17 cellular contexts compared by ENCODE assay signal in genomic region chr9:125732562-125732961, GRCh38. TPM values are rescaled to one million over a fixed set of nuclear protein-coding genes. Genes with fewer than 3 reads are reported as not detected.
A peak's percentile ranks its signal among the peaks of the same experiment; 100 is the strongest.
DNase-seq lines count a peak whose midpoint lies in the region; ATAC-seq and TF ChIP-seq lines count a peak whose summit lies in the region.
"Had no signal": no experiment of that assay in that cellular context is flagged by ENCODE, and none has a peak within 500 bp of the region (broad histone marks: within the 10 kb centered on the region; RNA-seq: fewer than 3 reads in every experiment).

No MANE protein-coding gene starts in this region.

- no peaks in the 10 kb centered on the region for H3K4me1 ChIP-seq in SK-N-SH (ENCODE audit: control insufficient read depth in 1 of 2, insufficient read depth in 2 of 2, low read depth in 1 of 2, low read length in 1 of 2)
- H3K4me1 ChIP-seq in upper lobe of right lung, result no peaks in the 10 kb centered on the region

- TF ChIP-seq CTCF in SK-N-SH (IDR thresholded peaks at IDR 0.05), result no peak
- no peak for TF ChIP-seq CTCF in fibroblast of pulmonary artery (IDR thresholded peaks at IDR 0.05; ENCODE audit: low read length, missing control alignments)
- no peak for TF ChIP-seq CTCF in upper lobe of right lung (IDR thresholded peaks at IDR 0.05)

- H3K9me2 ChIP-seq in SK-N-SH, result no peaks in the 10 kb centered on the region

- H3F3A ChIP-seq in SK-N-SH (replicated peaks; ENCODE audit: insufficient read depth), result no peaks in the 10 kb centered on the region

- no peak overlapping the region for H3K27ac ChIP-seq in SK-N-SH (ENCODE audit: low read depth in 2 of 2, low read length in 1 of 2)
- H3K27ac ChIP-seq in upper lobe of right lung, result no peak overlapping the region

- CTCF ChIA-PET in SK-N-SH (lab: Yijun Ruan, JAX), result interaction anchor here (0.7 to 0.9 kb wide), 2 partner anchors 23 to 174 kb away, joined by 3 read pairs; no protein-coding TSS in a partner anchor

- 96% methylated on average over 2 of the region's 2 CpGs for WGBS in SK-N-SH (ENCODE audit: low lambda C conversion rate)

- no peak for TF ChIP-seq EP300 in SK-N-SH (IDR thresholded peaks at IDR 0.05; ENCODE audit: borderline replicate concordance in 1 of 2, low read depth in 1 of 2, low read length in 1 of 2)

- DNase-seq in SK-N-SH (no peak), RPMI7951 (ENCODE audit: low read depth) (peak; percentile 25), fibroblast of pulmonary artery (ENCODE audit: low read depth) (peak; percentile 18), upper lobe of right lung (no peak), cerebellum (ENCODE audit: low spot score) (no peak)
- DNase-seq: ACHN; amygdala; DND-41; MM.1S; NCI-H187 treated with DMSO at 0.1 percent for 48 hours; NCI-H748 treated with DMSO at 0.1 percent for 48 hours; RPMI8226; stimulated activated naive CD8-positive, alpha-beta T cell treated with anti-CD3 and anti-CD28 coated beads, Interleukin-15, amount 100 ng/mL, for 72 hours had no signal

- H2AFZ ChIP-seq in SK-N-SH (ENCODE audit: low read depth), result no peak overlapping the region

- no peak for TF ChIP-seq RAD21 in SK-N-SH (IDR thresholded peaks at IDR 0.05; ENCODE audit: low read length)

- H3K27me3 ChIP-seq in SK-N-SH (ENCODE audit: insufficient read depth) (no peaks in the 10 kb centered on the region), upper lobe of right lung (no peaks in the 10 kb centered on the region)

- intact Hi-C loops in upper lobe of right lung (cut with DNase I), result no loop called here

- H3K79me2 ChIP-seq in SK-N-SH (ENCODE audit: insufficient read depth), result no peaks in the 10 kb centered on the region

- no peak overlapping the region for H3K4me2 ChIP-seq in SK-N-SH

- ATAC-seq in SK-N-SH treated with all-trans-retinoic acid at 6 μM for 48 hours (no peak), upper lobe of right lung (peak; percentile 43), HG03354 (IDR thresholded peaks at IDR 0.05; ENCODE audit: poor library complexity, severe bottlenecking, unreplicated experiment) (no peak), GM19395 (IDR thresholded peaks at IDR 0.05; ENCODE audit: unreplicated experiment) (no peak)
- ATAC-seq: natural killer cell treated with Interleukin-12 subunit alpha and Interleukin-12 subunit beta and Interleukin-15 and Interleukin-18, amount 100 ng/mL, for 72 hours; stimulated activated naive CD8-positive, alpha-beta T cell treated with anti-CD3 and anti-CD28 coated beads, Interleukin-15, amount 100 ng/mL, for 72 hours had no signal

- H3K36me3 ChIP-seq in SK-N-SH (replicated peaks in 1 of 2; ENCODE audit: control insufficient read depth in 1 of 2, insufficient read depth in 2 of 2, low read length in 1 of 2) (no peaks in the 10 kb centered on the region), upper lobe of right lung (no peaks in the 10 kb centered on the region)

- POLR2A ChIA-PET in SK-N-SH (lab: Yijun Ruan, JAX), result no interaction called here

- H3K4me3 ChIP-seq in SK-N-SH (ENCODE audit: low read depth in 2 of 2, low read length in 1 of 2) (no peak overlapping the region), fibroblast of pulmonary artery (replicated peaks; ENCODE audit: low read depth, low read length) (no peak overlapping the region), upper lobe of right lung (no peak overlapping the region)

- no peak overlapping the region for H3K9ac ChIP-seq in SK-N-SH

- no peaks in the 10 kb centered on the region for H3K9me3 ChIP-seq in SK-N-SH
- H3K9me3 ChIP-seq in upper lobe of right lung, result no peaks in the 10 kb centered on the region

- H4K20me1 ChIP-seq in SK-N-SH (ENCODE audit: insufficient read depth), result no peaks in the 10 kb centered on the region

TF ChIP-seq in SK-N-SH, 30 proteins besides CTCF, POLR2A, EP300 and RAD21 (continues in another document):
- TF ChIP-seq REST (IDR thresholded peaks at IDR 0.05; ENCODE audit: low read depth, low read length) (peak; percentile 91), NRF1 (IDR thresholded peaks at IDR 0.05; ENCODE audit: low read depth, low read length) (no peak), RXRA (IDR thresholded peaks at IDR 0.05; ENCODE audit: borderline replicate concordance, low read depth) (no peak), PBX3 (IDR thresholded peaks at IDR 0.05) (no peak)

TF ChIP-seq in SK-N-SH treated with all-trans-retinoic acid at 6 μM for 48 hours, 23 proteins besides CTCF, POLR2A, EP300 and RAD21:
- TF ChIP-seq ARNTL (CRISPR knock-in tag; IDR thresholded peaks at IDR 0.05; ENCODE audit: borderline replicate concordance, low read depth) (no peak), CSRNP3 (CRISPR knock-in tag; IDR thresholded peaks at IDR 0.05) (no peak), BACH2 (CRISPR knock-in tag; IDR thresholded peaks at IDR 0.05; ENCODE audit: borderline replicate concordance) (no peak), TSHZ2 (CRISPR knock-in tag; IDR thresholded peaks at IDR 0.05) (no peak)

RNA-seq across cellular contexts. Expression of gene PBX3, which starts 14.6 kb away (rescaled TPM):
- polyA plus RNA-seq in SK-N-SH (2012; rRNA removed), result 73.0 and 87.0 TPM in 2 replicates
- polyA plus RNA-seq in SK-N-SH (2012; cell fraction: cytosol; rRNA removed), result 89.5 and 93.2 TPM in 2 replicates
- 84.3 and 152 TPM in 2 replicates for polyA plus RNA-seq in SK-N-SH (2012; cell fraction: nucleus; rRNA removed)
- 22.0 and 25.4 TPM in 2 replicates for total RNA-seq in RPMI7951 (2014; rRNA removed; shearing (Covaris generic))
- total RNA-seq in upper lobe of right lung (48.6 TPM), cerebellum (123 TPM)

RNA-seq across cellular contexts. Expression of gene MAPKAP1, which starts 25.6 kb away (rescaled TPM):
- polyA plus RNA-seq in SK-N-SH (2012; rRNA removed), result 97.9 and 117 TPM in 2 replicates
- 102 and 103 TPM in 2 replicates for polyA plus RNA-seq in SK-N-SH (2012; cell fraction: cytosol; rRNA removed)
- polyA plus RNA-seq in SK-N-SH (2012; cell fraction: nucleus; rRNA removed), result 81.1 and 148 TPM in 2 replicates
- total RNA-seq in RPMI7951 (2014; rRNA removed; shearing (Covaris generic)), result 60.6 and 75.0 TPM in 2 replicates
- total RNA-seq in upper lobe of right lung (76.8 TPM), cerebellum (43.3 TPM)

Comparison
In these comparisons a context has a peak if more than half of its experiments do, and no peak if none do; other contexts are left out.
1. DNase-seq: peak in RPMI7951 (single experiment) and fibroblast of pulmonary artery (single experiment); none in SK-N-SH (single experiment), upper lobe of right lung (single experiment) and cerebellum (single experiment).